8 cellular contexts compared by ENCODE assay signal in the genomic region with DNA sequence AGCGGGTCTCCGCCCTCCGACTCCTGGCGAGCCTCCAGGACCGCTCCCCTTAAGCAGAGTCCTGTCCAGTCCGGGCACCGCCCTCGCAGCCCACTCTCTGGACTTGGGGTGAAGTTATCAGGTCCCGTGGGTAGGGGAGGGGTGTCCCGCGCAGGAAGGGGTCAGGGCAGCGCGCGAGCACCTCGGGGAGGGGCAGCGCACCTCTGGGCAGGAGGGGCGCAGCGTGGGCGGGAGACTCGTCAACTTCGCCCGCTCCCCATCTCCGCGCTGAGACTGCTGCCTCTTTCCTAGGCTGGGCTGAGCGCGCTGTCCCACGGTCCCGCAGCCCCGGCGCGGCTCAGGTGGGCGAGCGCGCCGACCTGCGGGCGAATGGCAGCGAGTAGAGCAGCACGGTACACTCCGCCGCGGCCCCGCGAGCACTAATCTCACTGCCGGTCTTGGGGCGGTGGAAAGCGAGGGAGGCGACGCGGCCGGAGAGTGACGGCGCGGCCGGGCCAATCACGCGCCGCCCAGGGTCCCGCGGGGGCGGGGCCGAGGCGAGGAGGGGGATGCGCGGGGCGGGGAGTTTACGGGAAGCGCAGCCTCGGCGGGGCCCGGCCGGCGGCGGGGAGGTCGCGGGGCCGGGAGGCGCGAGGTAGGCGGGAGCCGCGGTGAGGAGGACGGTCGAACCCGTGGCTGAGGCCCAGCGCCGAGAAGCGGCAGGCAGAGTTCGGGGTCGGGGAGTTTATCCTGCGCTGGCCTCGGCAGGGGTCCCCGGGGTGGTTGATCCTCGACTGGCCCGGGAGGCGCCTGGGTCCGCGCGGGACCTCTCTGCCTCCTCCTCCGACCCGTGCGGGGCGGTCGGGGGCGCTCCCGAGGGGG. TPM values are rescaled to one million over a fixed set of nuclear protein-coding genes. Genes with fewer than 3 reads are reported as not detected.
DNase-seq lines count a peak whose midpoint lies in the region; ATAC-seq and TF ChIP-seq lines count a peak whose summit lies in the region.

A gene (minus strand): TSS at position 421 of the 861 bp plus-strand sequence. CDS start 696 bp downstream, outside the sequence.

- H3K4me3 ChIP-seq in dorsolateral prefrontal cortex (peak within 1 kb of the TSS; percentile 60 to 96 (median 85)), lower lobe of right lung (peak within 1 kb of the TSS; percentile 91)

- intact Hi-C loops in activated CD4-positive, alpha-beta memory T cell treated with anti-CD3 and anti-CD28 coated beads for 36 hours (cut with micrococcal nuclease): loop anchor here (1.0 to 10.0 kb wide), 13 partner anchors 35 to 1985 kb away; a partner anchor contains a TSS
- intact Hi-C loops in dorsolateral prefrontal cortex (cut with DNase I) (loop anchor here (5.0 kb wide), 1 partner anchor 202 kb away; no protein-coding TSS in a partner anchor), lower lobe of right lung (cut with DNase I) (no loop called here)

- no peaks in the 10 kb centered on the region for H3K27me3 Mint-ChIP-seq in activated CD4-positive, alpha-beta memory T cell treated with anti-CD3 and anti-CD28 coated beads for 36 hours

- ATAC-seq in GM19023 (IDR thresholded peaks at IDR 0.05; ENCODE audit: unreplicated experiment): peak; percentile 79
- ATAC-seq in HG03196 (IDR thresholded peaks at IDR 0.05; ENCODE audit: unreplicated experiment): peak; percentile 76
- ATAC-seq in lower lobe of right lung: peak; percentile 96 to 97

- H3K9me3 Mint-ChIP-seq in activated CD4-positive, alpha-beta memory T cell treated with anti-CD3 and anti-CD28 coated beads for 36 hours: no peaks in the 10 kb centered on the region

- H3K4me1 Mint-ChIP-seq in activated CD4-positive, alpha-beta memory T cell treated with anti-CD3 and anti-CD28 coated beads for 36 hours (ENCODE audit: low read depth): peaks cover 43% of the 10 kb centered on the region

- peaks cover 4% of the 10 kb centered on the region for H3K36me3 Mint-ChIP-seq in activated CD4-positive, alpha-beta memory T cell treated with anti-CD3 and anti-CD28 coated beads for 36 hours

- peaks cover 41% of the 10 kb centered on the region for H3K4me1 ChIP-seq in lower lobe of right lung

- peak within 1 kb of the TSS; percentile 93 for H3K27ac Mint-ChIP-seq in activated CD4-positive, alpha-beta memory T cell treated with anti-CD3 and anti-CD28 coated beads for 36 hours

- DNase-seq in Ammon's horn (ENCODE audit: low spot score): peak; percentile 88
- peak; percentile 92 for DNase-seq in NCI-H748 (lab: John Stamatoyannopoulos, UW; ENCODE audit: unreplicated experiment)
- peak; percentile 92 for DNase-seq in activated CD4-positive, alpha-beta memory T cell treated with anti-CD3 and anti-CD28 coated beads for 36 hours
- peak; percentile 45 to 91 (median 74) for DNase-seq in dorsolateral prefrontal cortex
- peak; percentile 90 for DNase-seq in lower lobe of right lung
- DNase-seq in stimulated activated CD4-positive, alpha-beta T cell treated with anti-CD3 and anti-CD28 coated beads, TNF-alpha, amount 100 ng/mL, for 24 hours (ENCODE audit: low read depth in 3 of 3): peak; percentile 72 to 87 (median 79)

- no peaks in the 10 kb centered on the region for H3K9me3 ChIP-seq in lower lobe of right lung

- H3K27ac ChIP-seq in dorsolateral prefrontal cortex (peak within 1 kb of the TSS in 58 of 59 donors; percentile 17 to 95 (median 86)), lower lobe of right lung (peak within 1 kb of the TSS; percentile 97)

- H3K27me3 ChIP-seq in dorsolateral prefrontal cortex (peaks cover 0 to 58% (median 0%) of the 10 kb centered on the region in 45 donors), lower lobe of right lung (ENCODE audit: low read depth) (no peaks in the 10 kb centered on the region)

- TF ChIP-seq CTCF in dorsolateral prefrontal cortex (IDR thresholded peaks at IDR 0.05 in 54 of 56, conservative IDR thresholded peaks at IDR 0.05 in 2 of 56; ENCODE audit: low read depth in 1 of 56, partially characterized antibody in 56 of 56) (peak in 4 of 56 donors; percentile 3 to 28 (median 8)), lower lobe of right lung (IDR thresholded peaks at IDR 0.05) (no peak)

- H3K4me3 Mint-ChIP-seq in activated CD4-positive, alpha-beta memory T cell treated with anti-CD3 and anti-CD28 coated beads for 36 hours: peak within 1 kb of the TSS; percentile 94

- CTCF ChIA-PET in activated CD4-positive, alpha-beta memory T cell treated with anti-CD3 and anti-CD28 coated beads for 36 hours (lab: Charles Lee): interaction anchor here (0.7 to 2.2 kb wide), 6 partner anchors 8 to 220 kb away, joined by 3 to 11 read pairs (median 6); no protein-coding TSS in a partner anchor

- POLR2A ChIA-PET in activated CD4-positive, alpha-beta memory T cell treated with anti-CD3 and anti-CD28 coated beads for 36 hours (lab: Charles Lee): interaction anchor here (0.7 to 2.8 kb wide), 8 partner anchors 8 to 271 kb away, joined by 3 to 20 read pairs (median 4); a partner anchor contains a TSS

- no peaks in the 10 kb centered on the region for H3K36me3 ChIP-seq in lower lobe of right lung

RNA-seq across cellular contexts. Expression of the gene that starts here (rescaled TPM):
- total RNA-seq in activated CD4-positive, alpha-beta memory T cell treated with anti-CD3 and anti-CD28 coated beads for 36 hours: 10 to 100 TPM; 21.8 to 23.9 TPM
- 10 to 100 TPM in 106 of 120 experiments, 1 to 10 TPM in 14; 5.8 to 40.2 (median 14.5) TPM for total RNA-seq in dorsolateral prefrontal cortex
- 78.0 TPM for total RNA-seq in lower lobe of right lung

Comparison
In these comparisons a context has a peak if more than half of its experiments do, and no peak if none do; other contexts are left out.
1. Peak in every context shown above with its lines: DNase-seq, ATAC-seq, H3K4me3 ChIP-seq and H3K27ac ChIP-seq.